ENCODE assay signal across 21 cellular contexts in genomic region chr3:134751831-134752230, GRCh38. TPM values are rescaled to one million over a fixed set of nuclear protein-coding genes. Genes with fewer than 3 reads are reported as not detected.
"Had no signal": no experiment of that assay in that cellular context is flagged by ENCODE, and none has a peak within 500 bp of the region (broad histone marks: within the 10 kb centered on the region; RNA-seq: fewer than 3 reads in every experiment).

No MANE protein-coding gene starts in this region.

- H3K27me3 ChIP-seq: right lobe of liver, transverse colon, uterus had no signal

- H3K27ac ChIP-seq: right lobe of liver, stomach, transverse colon, uterus, WERI-Rb-1 had no signal

- DNase-seq: activated CD4-positive, alpha-beta T cell treated with anti-CD3 and anti-CD28 coated beads, Interleukin-2, amount 10 ng/mL, durations not matched to agents 7 days and 5 days; activated CD4-positive, CD25-positive, alpha-beta regulatory T cell treated with anti-CD3 and anti-CD28 coated beads, Interleukin-2, amount 50 U/mL, for 72 hours; activated CD8-positive, alpha-beta T cell treated with anti-CD3 and anti-CD28 coated beads for 36 hours; activated gamma-delta T cell treated with Interleukin-2 at 50 U/mL for 16 hours; activated T-cell treated with anti-CD3 and anti-CD28 coated beads, Interleukin-2, amount 50 U/mL, for 1 hour; aorta; central memory CD4-positive, alpha-beta T cell; effector memory CD4-positive, alpha-beta T cell; heart left ventricle; left cardiac atrium; mesenchymal stem cell; naive thymus-derived CD4-positive, alpha-beta T cell; occipital lobe; right lobe of liver; stimulated activated CD4-positive, alpha-beta T cell treated with anti-CD3 and anti-CD28 coated beads, Interleukin-15, amount 100 ng/mL, for 24 hours; stomach; transverse colon; uterus; WERI-Rb-1 had no signal

- H3K4me3 ChIP-seq: heart left ventricle, right lobe of liver, smooth muscle cell, stomach, transverse colon, uterus had no signal

- ATAC-seq: activated CD8-positive, alpha-beta T cell treated with anti-CD3 and anti-CD28 coated beads for 36 hours; heart left ventricle; left cardiac atrium; naive thymus-derived CD4-positive, alpha-beta T cell; right lobe of liver; stimulated activated memory B cell treated with anti-CD40 and anti-IgM and Interleukin-4, amounts not matched to agents 10 μg/mL and 1 μg/mL and 100 μg/mL, for 72 hours had no signal

- H3K36me3 ChIP-seq: heart left ventricle, right lobe of liver, stomach, transverse colon, uterus, WERI-Rb-1 had no signal

RNA-seq across cellular contexts. Expression of gene EPHB1, which starts 43.2 kb away (rescaled TPM):
- polyA plus RNA-seq: naive thymus-derived CD4-positive, alpha-beta T cell had no signal
